ENCODE assay signal across 1 cellular context in genomic region chr4:182276214-182277109, GRCh38.
TF ChIP-seq lines count a peak whose summit lies in the region.

No MANE protein-coding gene starts in this region.

TF ChIP-seq in HEK293, 187 proteins besides CTCF, POLR2A, EP300 and RAD21 (continued from another document and continues in another):
- TF ChIP-seq, protein P1, sequence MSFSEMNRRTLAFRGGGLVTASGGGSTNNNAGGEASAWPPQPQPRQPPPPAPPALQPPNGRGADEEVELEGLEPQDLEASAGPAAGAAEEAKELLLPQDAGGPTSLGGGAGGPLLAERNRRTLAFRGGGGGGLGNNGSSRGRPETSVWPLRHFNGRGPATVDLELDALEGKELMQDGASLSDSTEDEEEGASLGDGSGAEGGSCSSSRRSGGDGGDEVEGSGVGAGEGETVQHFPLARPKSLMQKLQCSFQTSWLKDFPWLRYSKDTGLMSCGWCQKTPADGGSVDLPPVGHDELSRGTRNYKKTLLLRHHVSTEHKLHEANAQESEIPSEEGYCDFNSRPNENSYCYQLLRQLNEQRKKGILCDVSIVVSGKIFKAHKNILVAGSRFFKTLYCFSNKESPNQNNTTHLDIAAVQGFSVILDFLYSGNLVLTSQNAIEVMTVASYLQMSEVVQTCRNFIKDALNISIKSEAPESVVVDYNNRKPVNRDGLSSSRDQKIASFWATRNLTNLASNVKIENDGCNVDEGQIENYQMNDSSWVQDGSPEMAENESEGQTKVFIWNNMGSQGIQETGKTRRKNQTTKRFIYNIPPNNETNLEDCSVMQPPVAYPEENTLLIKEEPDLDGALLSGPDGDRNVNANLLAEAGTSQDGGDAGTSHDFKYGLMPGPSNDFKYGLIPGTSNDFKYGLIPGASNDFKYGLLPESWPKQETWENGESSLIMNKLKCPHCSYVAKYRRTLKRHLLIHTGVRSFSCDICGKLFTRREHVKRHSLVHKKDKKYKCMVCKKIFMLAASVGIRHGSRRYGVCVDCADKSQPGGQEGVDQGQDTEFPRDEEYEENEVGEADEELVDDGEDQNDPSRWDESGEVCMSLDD (tag by site-specific recombination; IDR thresholded peaks at IDR 0.05): no peak
- TF ChIP-seq ZNF600 (tag by site-specific recombination; IDR thresholded peaks at IDR 0.05) (no peak), ZNF24 (tag by site-specific recombination; IDR thresholded peaks at IDR 0.05) (0 out of 2 replicates have a peak, but pooled peaks have one; percentile 23), ZNF416 (tag by site-specific recombination; IDR thresholded peaks at IDR 0.05) (no peak), TRIM28 (IDR thresholded peaks at IDR 0.05; ENCODE audit: borderline replicate concordance, low read length) (no peak), ZSCAN23 (tag by site-specific recombination; IDR thresholded peaks at IDR 0.05) (0 out of 2 replicates have a peak, but pooled peaks have one; percentile 45), ZNF266 (tag by site-specific recombination; IDR thresholded peaks at IDR 0.05; ENCODE audit: low read depth) (no peak), MEIS1 (CRISPR knock-in tag; IDR thresholded peaks at IDR 0.05; ENCODE audit: borderline replicate concordance) (no peak), ZNF404 (tag by site-specific recombination; IDR thresholded peaks at IDR 0.05) (no peak), ZNF785 (tag by site-specific recombination; IDR thresholded peaks at IDR 0.05) (no peak), SP2 (tag by site-specific recombination; IDR thresholded peaks at IDR 0.05) (no peak), KLF16 (tag by site-specific recombination; IDR thresholded peaks at IDR 0.05) (no peak), ZNF146 (tag by site-specific recombination; IDR thresholded peaks at IDR 0.05) (no peak), ZNF274 (IDR thresholded peaks at IDR 0.05; ENCODE audit: low read length) (no peak), ZNF274 (tag by site-specific recombination; IDR thresholded peaks at IDR 0.05; ENCODE audit: borderline replicate concordance) (no peak), REST (tag by site-specific recombination; IDR thresholded peaks at IDR 0.05) (no peak), ZBTB11 (tag by site-specific recombination; conservative IDR thresholded peaks at IDR 0.05; ENCODE audit: low read depth) (no peak), ZNF664 (tag by site-specific recombination; IDR thresholded peaks at IDR 0.05) (no peak), ZNF558 (tag by site-specific recombination; IDR thresholded peaks at IDR 0.05) (no peak), ZBTB48 (tag by site-specific recombination; IDR thresholded peaks at IDR 0.05) (no peak), TCF7L2 (IDR thresholded peaks at IDR 0.05; ENCODE audit: borderline replicate concordance, low read depth, low read length) (peak; percentile 76), ZNF292 (tag by site-specific recombination; IDR thresholded peaks at IDR 0.05; ENCODE audit: borderline replicate concordance, low read depth) (no peak), EGR2 (tag by site-specific recombination; IDR thresholded peaks at IDR 0.05; ENCODE audit: low read depth) (no peak), PRDM6 (tag by site-specific recombination; IDR thresholded peaks at IDR 0.05) (peak; percentile 55; the same call in 1 of the 2 replicates), ZNF157 (tag by site-specific recombination; IDR thresholded peaks at IDR 0.05) (no peak), ZNF2 (tag by site-specific recombination; IDR thresholded peaks at IDR 0.05) (no peak), ZNF626 (tag by site-specific recombination; IDR thresholded peaks at IDR 0.05) (no peak), ZNF19 (tag by site-specific recombination; IDR thresholded peaks at IDR 0.05; ENCODE audit: low read depth) (no peak), ZNF530 (tag by site-specific recombination; IDR thresholded peaks at IDR 0.05; ENCODE audit: low read depth) (no peak), SP7 (tag by site-specific recombination; IDR thresholded peaks at IDR 0.05) (no peak), YY1 (tag by site-specific recombination; IDR thresholded peaks at IDR 0.05) (no peak), GLI4 (tag by site-specific recombination; IDR thresholded peaks at IDR 0.05) (no peak), BCL6B (tag by site-specific recombination; IDR thresholded peaks at IDR 0.05) (0 out of 2 replicates have a peak, but pooled peaks have one; percentile 22), PRDM2 (tag by site-specific recombination; IDR thresholded peaks at IDR 0.05; ENCODE audit: borderline replicate concordance) (no peak), ZFP37 (tag by site-specific recombination; IDR thresholded peaks at IDR 0.05) (no peak), ZNF776 (tag by site-specific recombination; IDR thresholded peaks at IDR 0.05; ENCODE audit: borderline replicate concordance) (no peak)
- TF ChIP-seq, protein P2, sequence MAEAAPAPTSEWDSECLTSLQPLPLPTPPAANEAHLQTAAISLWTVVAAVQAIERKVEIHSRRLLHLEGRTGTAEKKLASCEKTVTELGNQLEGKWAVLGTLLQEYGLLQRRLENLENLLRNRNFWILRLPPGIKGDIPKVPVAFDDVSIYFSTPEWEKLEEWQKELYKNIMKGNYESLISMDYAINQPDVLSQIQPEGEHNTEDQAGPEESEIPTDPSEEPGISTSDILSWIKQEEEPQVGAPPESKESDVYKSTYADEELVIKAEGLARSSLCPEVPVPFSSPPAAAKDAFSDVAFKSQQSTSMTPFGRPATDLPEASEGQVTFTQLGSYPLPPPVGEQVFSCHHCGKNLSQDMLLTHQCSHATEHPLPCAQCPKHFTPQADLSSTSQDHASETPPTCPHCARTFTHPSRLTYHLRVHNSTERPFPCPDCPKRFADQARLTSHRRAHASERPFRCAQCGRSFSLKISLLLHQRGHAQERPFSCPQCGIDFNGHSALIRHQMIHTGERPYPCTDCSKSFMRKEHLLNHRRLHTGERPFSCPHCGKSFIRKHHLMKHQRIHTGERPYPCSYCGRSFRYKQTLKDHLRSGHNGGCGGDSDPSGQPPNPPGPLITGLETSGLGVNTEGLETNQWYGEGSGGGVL (tag by site-specific recombination; IDR thresholded peaks at IDR 0.05): 0 out of 2 replicates have a peak, but pooled peaks have one; percentile 14
- TF ChIP-seq, protein P3, sequence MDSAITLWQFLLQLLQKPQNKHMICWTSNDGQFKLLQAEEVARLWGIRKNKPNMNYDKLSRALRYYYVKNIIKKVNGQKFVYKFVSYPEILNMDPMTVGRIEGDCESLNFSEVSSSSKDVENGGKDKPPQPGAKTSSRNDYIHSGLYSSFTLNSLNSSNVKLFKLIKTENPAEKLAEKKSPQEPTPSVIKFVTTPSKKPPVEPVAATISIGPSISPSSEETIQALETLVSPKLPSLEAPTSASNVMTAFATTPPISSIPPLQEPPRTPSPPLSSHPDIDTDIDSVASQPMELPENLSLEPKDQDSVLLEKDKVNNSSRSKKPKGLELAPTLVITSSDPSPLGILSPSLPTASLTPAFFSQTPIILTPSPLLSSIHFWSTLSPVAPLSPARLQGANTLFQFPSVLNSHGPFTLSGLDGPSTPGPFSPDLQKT (IDR thresholded peaks at IDR 0.05; ENCODE audit: borderline replicate concordance, low read depth, low read length): no peak
